In genomic region chr11:12973529-12974181, GRCh38 we compare ENCODE assay signal across 21 cellular contexts. TPM values are rescaled to one million over a fixed set of nuclear protein-coding genes. Genes with fewer than 3 reads are reported as not detected.
DNase-seq lines count a peak whose midpoint lies in the region; ATAC-seq and TF ChIP-seq lines count a peak whose summit lies in the region.
"Had no signal": no experiment of that assay in that cellular context is flagged by ENCODE, and none has a peak within 500 bp of the region (broad histone marks: within the 10 kb centered on the region; RNA-seq: fewer than 3 reads in every experiment).

No MANE protein-coding gene starts in this region.

- intact Hi-C loops in colonic mucosa (cut with DNase I) = no loop called here

- no peak overlapping the region for H3K4me3 Mint-ChIP-seq in activated T-cell treated with anti-CD3 and anti-CD28 coated beads, Interleukin-2, amount 50 U/mL, for 72 hours

- no peaks in the 10 kb centered on the region for H3K9me3 ChIP-seq in adipocyte (ENCODE audit: control insufficient read depth, low read length)
- H3K9me3 ChIP-seq in colonic mucosa = no peaks in the 10 kb centered on the region
- H3K9me3 ChIP-seq: MG63 had no signal

- peak; percentile 62 for DNase-seq in LNCaP clone FGC (ENCODE audit: low read depth)
- DNase-seq in adipocyte (ENCODE audit: low read depth) = peak; percentile 9
- DNase-seq in iris pigment epithelial cell (ENCODE audit: low read depth) = peak; percentile 28
- no peak for DNase-seq in retinal pigment epithelial cell (ENCODE audit: low read depth)
- no peak for DNase-seq in colonic mucosa
- no peak for DNase-seq in activated T-cell treated with anti-CD3 and anti-CD28 coated beads, Interleukin-2, amount 50 U/mL, for 72 hours
- DNase-seq: ACHN, C1 segment of cervical spinal cord, DND-41, MG63, NCI-H1048, NCI-H187, NCI-H2107, NCI-H2227 treated with DMSO at 0.1 percent for 48 hours, NCI-H510A treated with DMSO at 0.1 percent for 48 hours had no signal

- 0 out of 2 replicates have a peak, but pooled peaks have one; percentile 16 for TF ChIP-seq CTCF in LNCaP clone FGC (IDR thresholded peaks at IDR 0.05; ENCODE audit: control insufficient read depth, extremely low read depth, insufficient read depth)
- TF ChIP-seq CTCF in retinal pigment epithelial cell (conservative IDR thresholded peaks at IDR 0.05; ENCODE audit: low read depth, low read length) = peak; percentile 26
- TF ChIP-seq CTCF in colonic mucosa (IDR thresholded peaks at IDR 0.05) = no peak

- H3K4me1 ChIP-seq in adipocyte (ENCODE audit: control insufficient read depth, insufficient read depth, low read length) (no peaks in the 10 kb centered on the region), colonic mucosa (no peaks in the 10 kb centered on the region)

- H3K4me3 ChIP-seq in LNCaP clone FGC (ENCODE audit: low read depth, low read length) = no peak overlapping the region
- no peak overlapping the region for H3K4me3 ChIP-seq in adipocyte (ENCODE audit: low read length)
- H3K4me3 ChIP-seq in retinal pigment epithelial cell (ENCODE audit: low read length) = no peak overlapping the region
- no peak overlapping the region for H3K4me3 ChIP-seq in colonic mucosa
- H3K4me3 ChIP-seq: MG63 had no signal

- no peaks in the 10 kb centered on the region for H3K36me3 Mint-ChIP-seq in activated T-cell treated with anti-CD3 and anti-CD28 coated beads, Interleukin-2, amount 50 U/mL, for 72 hours (ENCODE audit: insufficient read depth in 2 of 2)

- H3K9ac ChIP-seq in adipocyte (ENCODE audit: low read length) = no peak overlapping the region
- H3K9ac ChIP-seq in colonic mucosa (ENCODE audit: low read depth in 2 of 2, low read length in 2 of 2) = no peak overlapping the region
- H3K9ac ChIP-seq: KMS-11 had no signal

- no peak for ATAC-seq in HG02938 (IDR thresholded peaks at IDR 0.05; ENCODE audit: unreplicated experiment)
- no peak for ATAC-seq in activated T-cell treated with anti-CD3 and anti-CD28 coated beads, Interleukin-2, amount 50 U/mL, for 72 hours (replicated peaks in 1 of 2)
- ATAC-seq: HepG2, Right ventricle myocardium inferior had no signal

- no peaks in the 10 kb centered on the region for H3K9me3 Mint-ChIP-seq in activated T-cell treated with anti-CD3 and anti-CD28 coated beads, Interleukin-2, amount 50 U/mL, for 72 hours

- H3K4me1 Mint-ChIP-seq in activated T-cell treated with anti-CD3 and anti-CD28 coated beads, Interleukin-2, amount 50 U/mL, for 72 hours (ENCODE audit: low read depth) = no peaks in the 10 kb centered on the region

- H3K27ac Mint-ChIP-seq in activated T-cell treated with anti-CD3 and anti-CD28 coated beads, Interleukin-2, amount 50 U/mL, for 72 hours = no peak overlapping the region

- H3K27ac ChIP-seq in colonic mucosa = no peak overlapping the region
- H3K27ac ChIP-seq: KMS-11 had no signal

- H3K27me3 ChIP-seq in adipocyte (replicated peaks; ENCODE audit: control insufficient read depth, insufficient read depth, low read length) (peaks cover 52% of the 10 kb centered on the region), colonic mucosa (no peaks in the 10 kb centered on the region)

- H3K36me3 ChIP-seq in adipocyte (ENCODE audit: control insufficient read depth, insufficient read depth, low read length, severe bottlenecking) (no peaks in the 10 kb centered on the region), colonic mucosa (no peaks in the 10 kb centered on the region)
- H3K36me3 ChIP-seq: MG63 had no signal

- H3K27me3 Mint-ChIP-seq in activated T-cell treated with anti-CD3 and anti-CD28 coated beads, Interleukin-2, amount 50 U/mL, for 72 hours (ENCODE audit: low read depth) = peaks cover 19% of the 10 kb centered on the region

RNA-seq across cellular contexts. Expression of gene RASSF10, which starts 35.5 kb away (rescaled TPM):
- 1 to 10 TPM; 1.4 to 4.7 TPM for total RNA-seq in colonic mucosa
- under 1 TPM in 1 of 2 donors, not detected in 1; 0.09 TPM for total RNA-seq in activated T-cell treated with anti-CD3 and anti-CD28 coated beads, Interleukin-2, amount 50 U/mL, for 72 hours
- total RNA-seq: G401, H4, HepG2 had no signal

Comparison
In these comparisons a context has a peak if more than half of its experiments do, and no peak if none do; other contexts are left out.
1. DNase-seq: peak in LNCaP clone FGC (single experiment), adipocyte (single experiment) and iris pigment epithelial cell (single experiment); none in retinal pigment epithelial cell (single experiment), colonic mucosa (single experiment) and activated T-cell treated with anti-CD3 and anti-CD28 coated beads, Interleukin-2, amount 50 U/mL, for 72 hours (0 of 2).